ENCODE assay signal across 17 cellular contexts in genomic region chr11:25094085-25094802, GRCh38.
"Had no signal": no experiment of that assay in that cellular context is flagged by ENCODE, and none has a peak within 500 bp of the region (broad histone marks: within the 10 kb centered on the region; RNA-seq: fewer than 3 reads in every experiment).

No MANE protein-coding gene starts in this region.

- H3K4me1 ChIP-seq: body of pancreas, colonic mucosa, lower lobe of right lung had no signal

- H3K27ac ChIP-seq: body of pancreas, colonic mucosa, lower lobe of right lung, neutrophil, skin epidermis had no signal

- DNase-seq: activated CD4-positive, alpha-beta memory T cell treated with anti-CD3 and anti-CD28 coated beads, Interleukin-2, amount 10 ng/mL, durations not matched to agents 7 days and 5 days; activated CD4-positive, alpha-beta T cell treated with anti-CD3 and anti-CD28 coated beads for 4 hours; activated T-cell treated with anti-CD3 and anti-CD28 coated beads, Interleukin-2, amount 50 U/mL, for 24 hours; amniotic stem cell; caudate nucleus; colonic mucosa; lower lobe of right lung; naive B cell; stimulated activated CD4-positive, alpha-beta T cell treated with anti-CD3 and anti-CD28 coated beads, Interleukin-4, amount 100 ng/mL, for 24 hours; stimulated activated CD8-positive, alpha-beta memory T cell treated with anti-CD3 and anti-CD28 coated beads, Interleukin-4, amount 100 ng/mL, for 48 hours; T-helper 2 cell had no signal

- H3K4me1 Mint-ChIP-seq: activated CD4-positive, alpha-beta memory T cell treated with anti-CD3 and anti-CD28 coated beads, Interleukin-2, amount 10 ng/mL, durations not matched to agents 7 days and 5 days; naive B cell; WTC11 had no signal

- H3K27me3 Mint-ChIP-seq: activated CD4-positive, alpha-beta memory T cell treated with anti-CD3 and anti-CD28 coated beads, Interleukin-2, amount 10 ng/mL, durations not matched to agents 7 days and 5 days; activated naive CD8-positive, alpha-beta T cell; activated T-cell treated with anti-CD3 and anti-CD28 coated beads, Interleukin-2, amount 50 U/mL, for 24 hours; naive B cell; stimulated activated naive CD8-positive, alpha-beta T cell treated with anti-CD3 and anti-CD28 coated beads, Interleukin-15, Interleukin-2, amounts not matched to agents 100 ng/mL and 50 ng/mL, for 24 hours had no signal

- H3K9me3 Mint-ChIP-seq: naive B cell, WTC11 had no signal

- H3K36me3 ChIP-seq: colonic mucosa, lower lobe of right lung, neutrophil had no signal

- H3K27ac Mint-ChIP-seq: activated CD4-positive, alpha-beta memory T cell treated with anti-CD3 and anti-CD28 coated beads, Interleukin-2, amount 10 ng/mL, durations not matched to agents 7 days and 5 days; activated naive CD8-positive, alpha-beta T cell; activated T-cell treated with anti-CD3 and anti-CD28 coated beads, Interleukin-2, amount 50 U/mL, for 24 hours; naive B cell; stimulated activated naive CD8-positive, alpha-beta T cell treated with anti-CD3 and anti-CD28 coated beads, Interleukin-15, Interleukin-2, amounts not matched to agents 100 ng/mL and 50 ng/mL, for 24 hours; WTC11 had no signal

- H3K27me3 ChIP-seq: body of pancreas, colonic mucosa, neutrophil had no signal

- H3K4me3 ChIP-seq: body of pancreas, colonic mucosa, lower lobe of right lung, skin epidermis had no signal

- H3K36me3 Mint-ChIP-seq: activated naive CD8-positive, alpha-beta T cell; naive B cell; WTC11 had no signal

- ATAC-seq: body of pancreas, WTC11 had no signal

- H3K9me3 ChIP-seq: body of pancreas, colonic mucosa, lower lobe of right lung, neutrophil had no signal

- H3K4me3 Mint-ChIP-seq: activated CD4-positive, alpha-beta memory T cell treated with anti-CD3 and anti-CD28 coated beads, Interleukin-2, amount 10 ng/mL, durations not matched to agents 7 days and 5 days; activated naive CD8-positive, alpha-beta T cell; activated T-cell treated with anti-CD3 and anti-CD28 coated beads, Interleukin-2, amount 50 U/mL, for 24 hours; stimulated activated naive CD8-positive, alpha-beta T cell treated with anti-CD3 and anti-CD28 coated beads, Interleukin-15, Interleukin-2, amounts not matched to agents 100 ng/mL and 50 ng/mL, for 24 hours; WTC11 had no signal
